ENCODE assay signal across 35 cellular contexts in the genomic region with DNA sequence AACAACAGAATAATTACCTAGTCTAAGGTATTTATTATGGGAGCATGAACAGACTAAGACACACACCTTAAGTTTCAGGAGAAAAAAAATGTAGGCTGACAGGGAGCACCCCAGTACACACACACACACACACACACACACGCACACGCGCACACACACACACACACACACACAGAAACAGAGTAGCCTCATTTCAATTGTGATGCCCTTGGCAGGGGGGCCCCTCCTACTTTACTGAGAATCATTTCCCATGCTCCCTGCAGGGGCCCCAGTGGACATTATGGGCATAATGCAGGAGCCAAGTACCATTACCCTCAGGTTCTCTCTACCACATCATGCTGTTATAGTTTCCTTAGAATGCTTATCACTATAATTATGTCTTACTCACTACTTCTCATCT.
"Had no signal": no experiment of that assay in that cellular context is flagged by ENCODE, and none has a peak within 500 bp of the region (broad histone marks: within the 10 kb centered on the region; RNA-seq: fewer than 3 reads in every experiment).

No MANE protein-coding gene starts in this region.

- DNase-seq: activated B cell treated with CpG ODN at 0.5 μM for 24 hours; activated CD4-positive, alpha-beta memory T cell treated with anti-CD3 and anti-CD28 coated beads for 36 hours; activated CD4-positive, alpha-beta T cell treated with anti-CD3 and anti-CD28 coated beads for 4 hours; activated CD4-positive, alpha-beta T cell treated with anti-CD3 and anti-CD28 coated beads, Interleukin-2, amount 50 U/mL, for 1 hour; activated CD4-positive, CD25-positive, alpha-beta regulatory T cell treated with anti-CD3 and anti-CD28 coated beads, Interleukin-2, amount 50 U/mL, for 72 hours; activated CD8-positive, alpha-beta memory T cell treated with anti-CD3 and anti-CD28 coated beads, Interleukin-2, amount 50 U/mL, for 4 hours; activated gamma-delta T cell treated with Interleukin-2 at 50 U/mL for 16 hours; activated naive CD4-positive, alpha-beta T cell treated with anti-CD3 and anti-CD28 coated beads for 36 hours; activated T-cell treated with anti-CD3 and anti-CD28 coated beads for 4 hours; activated T-cell treated with anti-CD3 and anti-CD28 coated beads, Interleukin-2, amount 50 U/mL, for 4 hours; adrenal gland; body of pancreas; Karpas-422; KBM-7; NCI-H1105; NCI-H1417 treated with DMSO at 0.1 percent for 48 hours; NCI-H187 treated with DMSO at 0.1 percent for 48 hours; NCI-H2081; NCI-H2171 treated with DMSO at 0.1 percent for 48 hours; NCI-H345; NCI-H524 treated with DMSO at 0.1 percent for 48 hours; NCI-H748 treated with DMSO at 0.1 percent for 48 hours; NK-92 treated with Interleukin-12 subunit alpha and Interleukin-12 subunit beta, amount 100 ng/mL, for 24 hours; PC-3; Peyer's patch; RPMI8226; SHP77 treated with DMSO at 0.1 percent for 48 hours; SK-N-SH; T-helper 2 cell; T-helper 9 cell had no signal

- H3K27me3 Mint-ChIP-seq: activated B cell treated with CpG ODN at 0.5 μM for 24 hours; activated CD4-positive, alpha-beta memory T cell treated with anti-CD3 and anti-CD28 coated beads for 36 hours had no signal

- ATAC-seq: activated naive CD4-positive, alpha-beta T cell treated with anti-CD3 and anti-CD28 coated beads, Interleukin-2, amount 50 U/mL, for 72 hours; activated T-cell treated with anti-CD3 and anti-CD28 coated beads, Interleukin-2, amount 50 U/mL, for 4 hours; body of pancreas; PC-3 had no signal

- H3K9me3 Mint-ChIP-seq: activated B cell treated with CpG ODN at 0.5 μM for 24 hours; activated CD4-positive, alpha-beta memory T cell treated with anti-CD3 and anti-CD28 coated beads for 36 hours; activated naive CD4-positive, alpha-beta T cell treated with anti-CD3 and anti-CD28 coated beads for 36 hours; activated naive CD4-positive, alpha-beta T cell treated with anti-CD3 and anti-CD28 coated beads, Interleukin-2, amount 50 U/mL, for 72 hours; activated T-cell treated with anti-CD3 and anti-CD28 coated beads, Interleukin-2, amount 50 U/mL, for 4 hours had no signal

- H3K9me3 ChIP-seq: adrenal gland, body of pancreas, breast epithelium, Peyer's patch, SJSA1, SK-N-SH had no signal

- H3K4me3 ChIP-seq: adrenal gland, body of pancreas, breast epithelium, Peyer's patch, SJSA1 had no signal

- H3K27me3 ChIP-seq: adrenal gland, body of pancreas, breast epithelium, Peyer's patch, SJSA1 had no signal

- H3K9ac ChIP-seq: SK-N-SH had no signal

- H3K4me3 Mint-ChIP-seq: activated B cell treated with CpG ODN at 0.5 μM for 24 hours; activated CD4-positive, alpha-beta memory T cell treated with anti-CD3 and anti-CD28 coated beads for 36 hours; activated naive CD4-positive, alpha-beta T cell treated with anti-CD3 and anti-CD28 coated beads for 36 hours; activated T-cell treated with anti-CD3 and anti-CD28 coated beads, Interleukin-2, amount 50 U/mL, for 4 hours; activated T-helper 1 cell treated with anti-CD3 and anti-CD28 coated beads, Interleukin-12 subunit alpha, Interleukin-12 subunit beta, Interleukin-2, Interleukin-4 antibody, amounts not matched to agents 30 ng/mL and 10 ng/mL and 1 ng/mL, durations not matched to agents 14 hours and 24 hours and 36 hours had no signal

- H3K36me3 Mint-ChIP-seq: activated CD4-positive, alpha-beta memory T cell treated with anti-CD3 and anti-CD28 coated beads for 36 hours; activated naive CD4-positive, alpha-beta T cell treated with anti-CD3 and anti-CD28 coated beads, Interleukin-2, amount 50 U/mL, for 72 hours had no signal

- H3K27ac Mint-ChIP-seq: activated B cell treated with CpG ODN at 0.5 μM for 24 hours; activated CD4-positive, alpha-beta memory T cell treated with anti-CD3 and anti-CD28 coated beads for 36 hours; activated naive CD4-positive, alpha-beta T cell treated with anti-CD3 and anti-CD28 coated beads for 36 hours; activated naive CD4-positive, alpha-beta T cell treated with anti-CD3 and anti-CD28 coated beads, Interleukin-2, amount 50 U/mL, for 72 hours; activated T-helper 1 cell treated with anti-CD3 and anti-CD28 coated beads, Interleukin-12 subunit alpha, Interleukin-12 subunit beta, Interleukin-2, Interleukin-4 antibody, amounts not matched to agents 30 ng/mL and 10 ng/mL and 1 ng/mL, durations not matched to agents 14 hours and 24 hours and 36 hours had no signal

- H3K36me3 ChIP-seq: adrenal gland, breast epithelium, Peyer's patch, SJSA1 had no signal

- H3K4me2 ChIP-seq: SK-N-SH had no signal

- H3K27ac ChIP-seq: body of pancreas, breast epithelium, Peyer's patch, SJSA1, VCaP had no signal

- H3K4me1 ChIP-seq: adrenal gland, body of pancreas, breast epithelium, Peyer's patch had no signal
